In genomic region chr1:1298861-1299685, GRCh38 we compare ENCODE assay signal across 13 cellular contexts. TPM values are rescaled to one million over a fixed set of nuclear protein-coding genes. Genes with fewer than 3 reads are reported as not detected.
DNase-seq lines count a peak whose midpoint lies in the region; ATAC-seq and TF ChIP-seq lines count a peak whose summit lies in the region.
"Had no signal": no experiment of that assay in that cellular context is flagged by ENCODE, and none has a peak within 500 bp of the region (broad histone marks: within the 10 kb centered on the region; RNA-seq: fewer than 3 reads in every experiment).

No MANE protein-coding gene starts in this region.

- POLR2A ChIA-PET in WTC11 (lab: Charles Lee): interaction anchor here (1.0 kb wide), 1 partner anchor 266 kb away, joined by 3 read pairs; no protein-coding TSS in a partner anchor
- POLR2A ChIA-PET in activated CD4-positive, alpha-beta T cell treated with anti-CD3 and anti-CD28 coated beads for 36 hours (lab: Charles Lee): no interaction called here

- no peaks in the 10 kb centered on the region for H3K9me3 ChIP-seq in Karpas-422 (ENCODE audit: low read length)
- H3K9me3 ChIP-seq: heart left ventricle had no signal

- peak; percentile 68 for ATAC-seq in WTC11
- no peak for ATAC-seq in activated CD4-positive, alpha-beta T cell treated with anti-CD3 and anti-CD28 coated beads for 36 hours
- no peak for ATAC-seq in GM21786 (IDR thresholded peaks at IDR 0.05; ENCODE audit: unreplicated experiment)
- ATAC-seq: heart left ventricle had no signal

- intact Hi-C loops in activated CD4-positive, alpha-beta T cell treated with anti-CD3 and anti-CD28 coated beads for 36 hours (cut with DNase I, micrococcal nuclease): no loop called here

- H3K4me2 ChIP-seq in Karpas-422 (ENCODE audit: low read depth, low read length, poor library complexity, severe bottlenecking): no peak overlapping the region

- in situ Hi-C loops in ACHN (cut with HindIII; ENCODE audit: low pct_ligation_motif_present, low pct_unique_long_range_greater_than_20kb, low sequenced_read_pairs): no loop called here

- H3K4me3 ChIP-seq in Karpas-422 (ENCODE audit: low read length): no peak overlapping the region
- H3K4me3 ChIP-seq: heart left ventricle had no signal

- H3K27ac Mint-ChIP-seq in WTC11: no peak overlapping the region
- H3K27ac Mint-ChIP-seq in activated CD4-positive, alpha-beta T cell treated with anti-CD3 and anti-CD28 coated beads for 36 hours: no peak overlapping the region
- H3K27ac Mint-ChIP-seq: activated CD4-positive, alpha-beta T cell treated with anti-CD3 and anti-CD28 coated beads, Interleukin-2, amount 10 ng/mL, durations not matched to agents 24 days and 14 days; naive thymus-derived CD4-positive, alpha-beta T cell; stimulated activated naive B cell treated with anti-CD40 and anti-IgM and Interleukin-4, amounts not matched to agents 10 μg/mL and 1 μg/mL and 100 μg/mL, for 72 hours had no signal

- no peak overlapping the region for H3K4me3 Mint-ChIP-seq in WTC11
- H3K4me3 Mint-ChIP-seq in activated CD4-positive, alpha-beta T cell treated with anti-CD3 and anti-CD28 coated beads for 36 hours: no peak overlapping the region
- H3K4me3 Mint-ChIP-seq: activated CD4-positive, alpha-beta T cell treated with anti-CD3 and anti-CD28 coated beads, Interleukin-2, amount 10 ng/mL, durations not matched to agents 24 days and 14 days; naive thymus-derived CD4-positive, alpha-beta T cell; stimulated activated naive B cell treated with anti-CD40 and anti-IgM and Interleukin-4, amounts not matched to agents 10 μg/mL and 1 μg/mL and 100 μg/mL, for 72 hours had no signal

- CTCF ChIA-PET in WTC11 (lab: Charles Lee): interaction anchor here (0.9 to 7.6 kb wide), 5 partner anchors 7 to 302 kb away, joined by 3 to 81 read pairs (median 6); partner anchors contain the start of gene UBE2J2
- CTCF ChIA-PET in activated CD4-positive, alpha-beta T cell treated with anti-CD3 and anti-CD28 coated beads for 36 hours (lab: Charles Lee): interaction anchor here (1.0 kb wide), 1 partner anchor 25 kb away, joined by 3 read pairs; the partner anchor contains the start of gene UBE2J2

- no peak for TF ChIP-seq CTCF in WTC11 (IDR thresholded peaks at IDR 0.05)

- no peak overlapping the region for H3K9ac ChIP-seq in Karpas-422 (ENCODE audit: low read length)

- H3K27me3 Mint-ChIP-seq in WTC11 (ENCODE audit: low read depth): no peaks in the 10 kb centered on the region
- H3K27me3 Mint-ChIP-seq in activated CD4-positive, alpha-beta T cell treated with anti-CD3 and anti-CD28 coated beads for 36 hours: no peaks in the 10 kb centered on the region
- H3K27me3 Mint-ChIP-seq: activated CD4-positive, alpha-beta T cell treated with anti-CD3 and anti-CD28 coated beads, Interleukin-2, amount 10 ng/mL, durations not matched to agents 24 days and 14 days; naive thymus-derived CD4-positive, alpha-beta T cell; stimulated activated naive B cell treated with anti-CD40 and anti-IgM and Interleukin-4, amounts not matched to agents 10 μg/mL and 1 μg/mL and 100 μg/mL, for 72 hours had no signal

- no peaks in the 10 kb centered on the region for H3K27me3 ChIP-seq in Karpas-422 (ENCODE audit: low read length)
- H3K27me3 ChIP-seq: heart left ventricle had no signal

- no peaks in the 10 kb centered on the region for H3K36me3 Mint-ChIP-seq in WTC11
- no peaks in the 10 kb centered on the region for H3K36me3 Mint-ChIP-seq in activated CD4-positive, alpha-beta T cell treated with anti-CD3 and anti-CD28 coated beads for 36 hours (ENCODE audit: low read depth)
- H3K36me3 Mint-ChIP-seq: naive thymus-derived CD4-positive, alpha-beta T cell had no signal

- peaks cover 3% of the 10 kb centered on the region for H3K4me1 ChIP-seq in Karpas-422 (ENCODE audit: low read length)

- H3K79me2 ChIP-seq in Karpas-422 (ENCODE audit: low read length): peaks cover 10% of the 10 kb centered on the region

- no peak overlapping the region for H2AFZ ChIP-seq in Karpas-422 (ENCODE audit: low read length)

- H4K20me1 ChIP-seq in Karpas-422 (ENCODE audit: insufficient read depth, low read depth, low read length): peaks cover 13% of the 10 kb centered on the region; the same call in 1 of the 2 replicates

- no peak overlapping the region for H3K27ac ChIP-seq in Karpas-422 (ENCODE audit: low read length)
- H3K27ac ChIP-seq: heart left ventricle had no signal

- no peaks in the 10 kb centered on the region for H3K9me2 ChIP-seq in Karpas-422 (replicated peaks; ENCODE audit: insufficient read depth, low read length)

- no peaks in the 10 kb centered on the region for H3K9me3 Mint-ChIP-seq in WTC11
- no peaks in the 10 kb centered on the region for H3K9me3 Mint-ChIP-seq in activated CD4-positive, alpha-beta T cell treated with anti-CD3 and anti-CD28 coated beads for 36 hours (ENCODE audit: low read depth)
- H3K9me3 Mint-ChIP-seq: activated CD4-positive, alpha-beta T cell treated with anti-CD3 and anti-CD28 coated beads, Interleukin-2, amount 10 ng/mL, durations not matched to agents 24 days and 14 days; naive thymus-derived CD4-positive, alpha-beta T cell; stimulated activated naive B cell treated with anti-CD40 and anti-IgM and Interleukin-4, amounts not matched to agents 10 μg/mL and 1 μg/mL and 100 μg/mL, for 72 hours had no signal

- H3K4me1 Mint-ChIP-seq in WTC11: no peaks in the 10 kb centered on the region
- H3K4me1 Mint-ChIP-seq in activated CD4-positive, alpha-beta T cell treated with anti-CD3 and anti-CD28 coated beads for 36 hours: no peaks in the 10 kb centered on the region
- H3K4me1 Mint-ChIP-seq: activated CD4-positive, alpha-beta T cell treated with anti-CD3 and anti-CD28 coated beads, Interleukin-2, amount 10 ng/mL, durations not matched to agents 24 days and 14 days had no signal

- H3K36me3 ChIP-seq in Karpas-422 (ENCODE audit: insufficient read depth, low read length): no peaks in the 10 kb centered on the region

- DNase-seq in ACHN: peak; percentile 23
- DNase-seq in Karpas-422: peak; percentile 73
- DNase-seq in WTC11 (ENCODE audit: low spot score): peak; percentile 86
- DNase-seq in islet precursor cell: peak; percentile 80
- DNase-seq in activated CD4-positive, alpha-beta T cell treated with anti-CD3 and anti-CD28 coated beads for 36 hours: no peak
- DNase-seq in activated effector memory CD4-positive, alpha-beta T cell treated with anti-CD3 and anti-CD28 coated beads, Interleukin-2, amount 50 U/mL, for 16 hours: no peak
- DNase-seq in UCSD-AML1 (lab: John Stamatoyannopoulos, UW; ENCODE audit: unreplicated experiment): no peak
- DNase-seq: heart left ventricle; NCI-H2107; stimulated activated naive B cell treated with anti-CD40 and anti-IgM and Interleukin-4, amounts not matched to agents 10 μg/mL and 1 μg/mL and 100 μg/mL, for 72 hours had no signal

TF ChIP-seq in WTC11, 78 proteins besides CTCF, POLR2A, EP300 and RAD21 (continues in another document):
- TF ChIP-seq ZNF219 (CRISPR knock-in tag; IDR thresholded peaks at IDR 0.05; ENCODE audit: borderline replicate concordance): 0 out of 2 replicates have a peak, but pooled peaks have one; percentile 42
- peak; percentile 77; the same call in 1 of the 2 replicates for TF ChIP-seq ESRRA (CRISPR knock-in tag; IDR thresholded peaks at IDR 0.05; ENCODE audit: borderline replicate concordance)
- 0 out of 2 replicates have a peak, but pooled peaks have one; percentile 48 for TF ChIP-seq RELA (CRISPR knock-in tag; IDR thresholded peaks at IDR 0.05; ENCODE audit: borderline replicate concordance)
- TF ChIP-seq JUN (CRISPR knock-in tag; IDR thresholded peaks at IDR 0.05): 0 out of 2 replicates have a peak, but pooled peaks have one; percentile 53
- no peak for TF ChIP-seq NFATC4 (CRISPR knock-in tag; IDR thresholded peaks at IDR 0.05)
- TF ChIP-seq SMAD4 (CRISPR knock-in tag; IDR thresholded peaks at IDR 0.05): 0 out of 2 replicates have a peak, but pooled peaks have one; percentile 31
- peak; percentile 54; the same call in 1 of the 2 replicates for TF ChIP-seq ETV6 (CRISPR knock-in tag; IDR thresholded peaks at IDR 0.05)
- TF ChIP-seq, protein P1, sequence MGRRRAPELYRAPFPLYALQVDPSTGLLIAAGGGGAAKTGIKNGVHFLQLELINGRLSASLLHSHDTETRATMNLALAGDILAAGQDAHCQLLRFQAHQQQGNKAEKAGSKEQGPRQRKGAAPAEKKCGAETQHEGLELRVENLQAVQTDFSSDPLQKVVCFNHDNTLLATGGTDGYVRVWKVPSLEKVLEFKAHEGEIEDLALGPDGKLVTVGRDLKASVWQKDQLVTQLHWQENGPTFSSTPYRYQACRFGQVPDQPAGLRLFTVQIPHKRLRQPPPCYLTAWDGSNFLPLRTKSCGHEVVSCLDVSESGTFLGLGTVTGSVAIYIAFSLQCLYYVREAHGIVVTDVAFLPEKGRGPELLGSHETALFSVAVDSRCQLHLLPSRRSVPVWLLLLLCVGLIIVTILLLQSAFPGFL (CRISPR knock-in tag; IDR thresholded peaks at IDR 0.05; ENCODE audit: borderline replicate concordance): peak; percentile 19; the same call in 1 of the 2 replicates
- TF ChIP-seq TEAD4 (CRISPR knock-in tag; IDR thresholded peaks at IDR 0.05): peak; percentile 70
- no peak for TF ChIP-seq ZNF263 (CRISPR knock-in tag; IDR thresholded peaks at IDR 0.05; ENCODE audit: low read depth)
- TF ChIP-seq SP1 (CRISPR knock-in tag; conservative IDR thresholded peaks at IDR 0.05): 0 out of 2 replicates have a peak, but pooled peaks have one; percentile 24

RNA-seq across cellular contexts. Expression of gene ACAP3, which starts 8.7 kb away (rescaled TPM):
- 28.1 and 94.6 TPM in 2 replicates for total RNA-seq in Karpas-422 (2014; rRNA removed; shearing (Covaris generic); ENCODE audit: low replicate concordance)
- total RNA-seq in WTC11 (2021): 25.1 to 42.2 TPM (median 30.7 TPM) in 3 replicates
- total RNA-seq in activated CD4-positive, alpha-beta T cell treated with anti-CD3 and anti-CD28 coated beads for 36 hours: 10 to 100 TPM; 17.5 to 24.3 TPM

RNA-seq across cellular contexts. Expression of gene PUSL1, which starts 9.3 kb away (rescaled TPM):
- 14.9 and 45.1 TPM in 2 replicates for total RNA-seq in Karpas-422 (2014; rRNA removed; shearing (Covaris generic); ENCODE audit: low replicate concordance)
- total RNA-seq in WTC11 (2021): 42.5 to 51.5 TPM (median 43.6 TPM) in 3 replicates
- total RNA-seq in activated CD4-positive, alpha-beta T cell treated with anti-CD3 and anti-CD28 coated beads for 36 hours: 10 to 100 TPM; 13.7 to 18.0 TPM

RNA-seq across cellular contexts. Expression of gene SCNN1D, which starts 18.8 kb away (rescaled TPM):
- total RNA-seq in Karpas-422 (2014; rRNA removed; shearing (Covaris generic); ENCODE audit: low replicate concordance): 1.2 and 1.4 TPM in 2 replicates
- 4.7 to 8.5 TPM (median 6.4 TPM) in 3 replicates for total RNA-seq in WTC11 (2021)
- 1 to 10 TPM; 3.6 to 3.8 TPM for total RNA-seq in activated CD4-positive, alpha-beta T cell treated with anti-CD3 and anti-CD28 coated beads for 36 hours

RNA-seq across cellular contexts. Expression of gene INTS11, which starts 25.4 kb away (rescaled TPM):
- 69.8 and 168 TPM in 2 replicates for total RNA-seq in Karpas-422 (2014; rRNA removed; shearing (Covaris generic); ENCODE audit: low replicate concordance)
- total RNA-seq in WTC11 (2021): 144 to 170 TPM (median 160 TPM) in 3 replicates
- total RNA-seq in activated CD4-positive, alpha-beta T cell treated with anti-CD3 and anti-CD28 coated beads for 36 hours: 100 to 1,000 TPM; 117 to 151 TPM

RNA-seq across cellular contexts. Expression of gene UBE2J2, which starts 25.4 kb away (rescaled TPM):
- 46.1 and 59.3 TPM in 2 replicates for total RNA-seq in Karpas-422 (2014; rRNA removed; shearing (Covaris generic); ENCODE audit: low replicate concordance)
- 62.6 to 72.2 TPM (median 65.6 TPM) in 3 replicates for total RNA-seq in WTC11 (2021)
- 10 to 100 TPM; 57.4 to 60.2 TPM for total RNA-seq in activated CD4-positive, alpha-beta T cell treated with anti-CD3 and anti-CD28 coated beads for 36 hours

Comparison
In these comparisons a context has a peak if more than half of its experiments do, and no peak if none do; other contexts are left out.
1. DNase-seq: peak in ACHN (single experiment), Karpas-422 (single experiment), WTC11 (single experiment) and islet precursor cell (single experiment); none in activated CD4-positive, alpha-beta T cell treated with anti-CD3 and anti-CD28 coated beads for 36 hours (single experiment), activated effector memory CD4-positive, alpha-beta T cell treated with anti-CD3 and anti-CD28 coated beads, Interleukin-2, amount 50 U/mL, for 16 hours (single experiment) and UCSD-AML1 (single experiment).